8 cellular contexts compared by ENCODE assay signal in genomic region chr3:53269193-53269592, GRCh38. TPM values are rescaled to one million over a fixed set of nuclear protein-coding genes. Genes with fewer than 3 reads are reported as not detected.
DNase-seq lines count a peak whose midpoint lies in the region; ATAC-seq and TF ChIP-seq lines count a peak whose summit lies in the region.
"Not testable (repeated sequence)": the region's sequence is repeated elsewhere in the genome, so short reads cannot be mapped to it uniquely, and the experiment has no call there.

No MANE protein-coding gene starts in this region.

- peak overlapping the region in 1 of 2 experiments; percentile 79 for H3K4ac ChIP-seq in mesenchymal stem cell (ENCODE audit: low read depth in 1 of 2, low read length in 2 of 2)

- H3K14ac ChIP-seq in mesenchymal stem cell (ENCODE audit: low read length in 2 of 2): not testable (repeated sequence)

- peak overlapping the region; percentile 73 to 97 (median 88) for H3K27ac ChIP-seq in adrenal gland
- H3K27ac ChIP-seq in dorsolateral prefrontal cortex: peak overlapping the region in 49 of 59 donors; percentile 56 to 94 (median 83)
- H3K27ac ChIP-seq in right cardiac atrium (ENCODE audit: low read length): peak overlapping the region; percentile 97
- H3K27ac ChIP-seq in mesenchymal stem cell (ENCODE audit: low read length, poor library complexity, severe bottlenecking): peak overlapping the region; percentile 80
- peak overlapping the region; percentile 85 to 93 (median 90) for H3K27ac ChIP-seq in sigmoid colon
- peak overlapping the region in 3 of 4 donors; percentile 78 to 91 (median 80) for H3K27ac ChIP-seq in tibial nerve

- WGBS in adrenal gland, 4 donors: 92 to 95% (median 93%) methylated on average over 11 of the region's 11 CpGs
- 96% methylated on average over 11 of the region's 11 CpGs for WGBS in right cardiac atrium
- 96% methylated on average over 11 of the region's 11 CpGs for WGBS in mesenchymal stem cell
- WGBS in sigmoid colon, 2 donors: 82 to 92% methylated on average over 11 of the region's 11 CpGs
- WGBS in tibial nerve, 2 donors: 93 to 96% methylated on average over 11 of the region's 11 CpGs

- not testable (repeated sequence) for H3K27me3 Mint-ChIP-seq in CD14-positive monocyte (ENCODE audit: low read depth in 3 of 3)

- H3K36me3 ChIP-seq in adrenal gland (replicated peaks in 1 of 2); mesenchymal stem cell (ENCODE audit: control insufficient read depth in 1 of 2, insufficient read depth in 2 of 2, low read depth in 1 of 2, low read length in 2 of 2); sigmoid colon; tibial nerve: not testable (repeated sequence)

- H2BK5ac ChIP-seq in mesenchymal stem cell (ENCODE audit: low read depth, low read length, poor library complexity, severe bottlenecking): peak overlapping the region; percentile 92

- peaks cover 43% of the 10 kb centered on the region for H3K4me1 Mint-ChIP-seq in CD14-positive monocyte

- not testable (repeated sequence) for H3K4me2 ChIP-seq in mesenchymal stem cell (ENCODE audit: low read length, poor library complexity, severe bottlenecking)

- H3K4me1 ChIP-seq in adrenal gland (replicated peaks in 1 of 2) (peaks cover 11 to 16% of the 10 kb centered on the region in 2 donors), sigmoid colon (peaks cover 0 to 26% (median 19%) of the 10 kb centered on the region in 4 donors), tibial nerve (peaks cover 0 to 20% (median 13%) of the 10 kb centered on the region in 4 donors)
- not testable (repeated sequence) for H3K4me1 ChIP-seq in right cardiac atrium (ENCODE audit: control insufficient read depth, insufficient read depth, low read length); mesenchymal stem cell (ENCODE audit: control insufficient read depth, insufficient read depth, low read depth, low read length)

- H3K9me3 ChIP-seq in adrenal gland (replicated peaks in 1 of 3); right cardiac atrium (ENCODE audit: control insufficient read depth, low read length); mesenchymal stem cell (ENCODE audit: control insufficient read depth, low read length); sigmoid colon; tibial nerve: not testable (repeated sequence)

- not testable (repeated sequence) for TF ChIP-seq EP300 in sigmoid colon (IDR thresholded peaks at IDR 0.05); tibial nerve (IDR thresholded peaks at IDR 0.05)

- H4K8ac ChIP-seq in mesenchymal stem cell (ENCODE audit: low read length): not testable (repeated sequence)

- not testable (repeated sequence) for H2BK15ac ChIP-seq in mesenchymal stem cell (ENCODE audit: low read depth, poor library complexity, severe bottlenecking)

- not testable (repeated sequence) for H2AFZ ChIP-seq in mesenchymal stem cell (ENCODE audit: low read depth, low read length)

- TF ChIP-seq POLR2A in adrenal gland (IDR thresholded peaks at IDR 0.05); sigmoid colon (IDR thresholded peaks at IDR 0.05); tibial nerve (IDR thresholded peaks at IDR 0.05): not testable (repeated sequence)

- TF ChIP-seq CTCF in CD14-positive monocyte (IDR thresholded peaks at IDR 0.05); adrenal gland (IDR thresholded peaks at IDR 0.05); dorsolateral prefrontal cortex (IDR thresholded peaks at IDR 0.05 in 54 of 56, conservative IDR thresholded peaks at IDR 0.05 in 2 of 56; ENCODE audit: low read depth in 1 of 56, partially characterized antibody in 56 of 56); sigmoid colon (IDR thresholded peaks at IDR 0.05); tibial nerve (IDR thresholded peaks at IDR 0.05): not testable (repeated sequence)

- H2BK120ac ChIP-seq in mesenchymal stem cell (ENCODE audit: low read depth, low read length): peak overlapping the region; percentile 89

- H3K79me1 ChIP-seq in mesenchymal stem cell (replicated peaks; ENCODE audit: low read length, poor library complexity, severe bottlenecking): not testable (repeated sequence)

- H3K4me3 Mint-ChIP-seq in CD14-positive monocyte: not testable (repeated sequence)

- H3K4me3 ChIP-seq in adrenal gland; dorsolateral prefrontal cortex; right cardiac atrium (ENCODE audit: low read length); mesenchymal stem cell (ENCODE audit: insufficient read depth in 1 of 2, low read depth in 1 of 2, low read length in 2 of 2); sigmoid colon; tibial nerve: not testable (repeated sequence)

- H2BK12ac ChIP-seq in mesenchymal stem cell (ENCODE audit: low read length in 2 of 2): peak overlapping the region in 1 of 2 experiments; percentile 52

- not testable (repeated sequence) for ATAC-seq in right cardiac atrium

- H3K9ac ChIP-seq in mesenchymal stem cell (ENCODE audit: low read length): peak overlapping the region; percentile 88

- H3K18ac ChIP-seq in mesenchymal stem cell (ENCODE audit: low read depth in 1 of 2, low read length in 2 of 2): peak overlapping the region; percentile 26 to 54

- not testable (repeated sequence) for H3K27me3 ChIP-seq in adrenal gland; dorsolateral prefrontal cortex; right cardiac atrium (ENCODE audit: control insufficient read depth, insufficient read depth); mesenchymal stem cell (ENCODE audit: control insufficient read depth in 1 of 2, insufficient read depth in 1 of 2, low read length in 2 of 2); sigmoid colon; tibial nerve

- DNase-seq in CD14-positive monocyte (ENCODE audit: low spot score); adrenal gland; dorsolateral prefrontal cortex; right cardiac atrium; mesenchymal stem cell; sigmoid colon; tibial nerve (ENCODE audit: low spot score in 2 of 2): not testable (repeated sequence)
- DNase-seq in LoVo (ENCODE audit: low spot score): peak; percentile 52

- not testable (repeated sequence) for H4K91ac ChIP-seq in mesenchymal stem cell (ENCODE audit: low read length)

- not testable (repeated sequence) for H3K23ac ChIP-seq in mesenchymal stem cell (ENCODE audit: low read length in 2 of 2)

- H3K9me3 Mint-ChIP-seq in CD14-positive monocyte: not testable (repeated sequence)

- H2AK5ac ChIP-seq in mesenchymal stem cell (ENCODE audit: low read length, severe bottlenecking): peak overlapping the region; percentile 72

- H3K36me3 Mint-ChIP-seq in CD14-positive monocyte: not testable (repeated sequence)

- peak overlapping the region; percentile 90 to 98 (median 95) for H3K27ac Mint-ChIP-seq in CD14-positive monocyte

- intact Hi-C loops in CD14-positive monocyte (cut with micrococcal nuclease); adrenal gland (cut with DNase I); dorsolateral prefrontal cortex (cut with DNase I); right cardiac atrium (cut with DNase I); sigmoid colon (cut with DNase I): not testable (repeated sequence)

RNA-seq across cellular contexts. Expression of gene TKT, which starts 13.4 kb away (rescaled TPM):
- polyA plus RNA-seq in CD14-positive monocyte (100 to 1,000 TPM; 562 to 582 TPM), adrenal gland (100 to 1,000 TPM; 131 to 253 (median 150) TPM), right cardiac atrium (37.7 TPM), sigmoid colon (100 to 1,000 TPM in 2 of 3 donors, 10 to 100 TPM in 1; 88.9 to 305 (median 102) TPM)
- total RNA-seq in adrenal gland (100 to 1,000 TPM; 256 to 516 (median 357) TPM), dorsolateral prefrontal cortex (100 to 1,000 TPM; 130 to 245 (median 170) TPM), right cardiac atrium (10 to 100 TPM; 40.3 to 61.8 (median 42.7) TPM), sigmoid colon (100 to 1,000 TPM; 138 to 253 (median 185) TPM), tibial nerve (100 to 1,000 TPM; 156 to 224 (median 208) TPM)
- 359 TPM for polyA plus RNA-seq in mesenchymal stem cell (2013, experiment 1 of 2)
- 363 TPM for polyA plus RNA-seq in mesenchymal stem cell (2013, experiment 2 of 2)
